ENCODE assay signal across 6 cellular contexts in genomic region chr16:30996324-30996999, GRCh38. TPM values are rescaled to one million over a fixed set of nuclear protein-coding genes. Genes with fewer than 3 reads are reported as not detected.
A peak's percentile ranks its signal among the peaks of the same experiment; 100 is the strongest.
DNase-seq lines count a peak whose midpoint lies in the region; ATAC-seq and TF ChIP-seq lines count a peak whose summit lies in the region.

No MANE protein-coding gene starts in this region.

- CTCF ChIA-PET in A673 (lab: Charles Lee): interaction anchor here (1.0 kb wide), 1 partner anchor 12 kb away, joined by 5 read pairs; the partner anchor contains the start of gene HSD3B7

- H3K4me3 ChIP-seq in A673 (ENCODE audit: low read depth, low read length, poor library complexity, severe bottlenecking) (peak overlapping the region; percentile 50), MM.1S (ENCODE audit: low read length) (peak overlapping the region; percentile 54), urinary bladder (ENCODE audit: low read depth, low read length) (peak overlapping the region; percentile 49)

- H2AFZ ChIP-seq in MM.1S (ENCODE audit: low read length): peak overlapping the region; percentile 89

- peak overlapping the region; percentile 90 for H3K4me2 ChIP-seq in MM.1S (ENCODE audit: low read depth, low read length)

- H4K20me1 ChIP-seq in MM.1S (ENCODE audit: insufficient read depth, low read length): no peaks in the 10 kb centered on the region

- H3K27me3 ChIP-seq in A673 (replicated peaks; ENCODE audit: insufficient read depth, low read depth, low read length, poor library complexity): no peaks in the 10 kb centered on the region
- H3K27me3 ChIP-seq in MM.1S (replicated peaks; ENCODE audit: insufficient read depth, low read length): peaks cover 52% of the 10 kb centered on the region

- H3K4me1 ChIP-seq in A673 (ENCODE audit: insufficient read depth, low read length, poor library complexity, severe bottlenecking): no peaks in the 10 kb centered on the region
- peaks cover 7% of the 10 kb centered on the region; the same call in 1 of the 2 replicates for H3K4me1 ChIP-seq in MM.1S (ENCODE audit: low read length)
- no peaks in the 10 kb centered on the region for H3K4me1 ChIP-seq in urinary bladder (ENCODE audit: insufficient read depth)

- TF ChIP-seq CTCF in A673 (conservative IDR thresholded peaks at IDR 0.05; ENCODE audit: low read depth, low read length): no peak
- TF ChIP-seq CTCF in MM.1S (IDR thresholded peaks at IDR 0.05; ENCODE audit: low read length): no peak

- H3K79me2 ChIP-seq in MM.1S (ENCODE audit: low read length): no peaks in the 10 kb centered on the region

- no peaks in the 10 kb centered on the region for H3K36me3 ChIP-seq in A673 (ENCODE audit: insufficient read depth, low read length, poor library complexity, severe bottlenecking)
- H3K36me3 ChIP-seq in MM.1S (replicated peaks; ENCODE audit: insufficient read depth, low read length): no peaks in the 10 kb centered on the region
- no peaks in the 10 kb centered on the region for H3K36me3 ChIP-seq in urinary bladder (ENCODE audit: insufficient read depth)

- intact Hi-C loops in A673 (cut with micrococcal nuclease; ENCODE audit: unreplicated experiment): loop anchor here (5.0 kb wide), 1 partner anchor 146 kb away; no protein-coding TSS in a partner anchor
- intact Hi-C loops in left cardiac atrium (cut with DNase I): loop anchor here in 1 of 2 donors (5.0 kb wide), 1 partner anchor 36 kb away; the partner anchor contains the start of gene STX4

- BruUV-seq in A673 (replicated peaks; lab: Mats Ljungman, UMichigan): no TSS peak

- H3K27ac ChIP-seq in A673 (ENCODE audit: low read depth, low read length, poor library complexity, severe bottlenecking) (no peak overlapping the region), MM.1S (ENCODE audit: low read length) (no peak overlapping the region), urinary bladder (ENCODE audit: low read depth) (no peak overlapping the region)

- no peaks in the 10 kb centered on the region for H3K9me2 ChIP-seq in MM.1S (replicated peaks; ENCODE audit: insufficient read depth, low read length)

- 27% methylated on average over 25 of the region's 25 CpGs for WGBS in urinary bladder

- POLR2A ChIA-PET in A673 (lab: Charles Lee; ENCODE audit: low non-redundant PET): no interaction called here

- H3K9me3 ChIP-seq in A673 (ENCODE audit: low read depth, low read length, poor library complexity, severe bottlenecking) (no peaks in the 10 kb centered on the region), MM.1S (replicated peaks; ENCODE audit: insufficient read depth, low read length) (no peaks in the 10 kb centered on the region)

- ATAC-seq in left cardiac atrium: peak; percentile 12 to 26

- no peak overlapping the region; the same call in 1 of the 2 replicates for H3K9ac ChIP-seq in MM.1S (ENCODE audit: low read length)

- no peaks in the 10 kb centered on the region for H3F3A ChIP-seq in MM.1S (ENCODE audit: insufficient read depth, low read length)

- DNase-seq in A673 (ENCODE audit: low spot score): no peak
- no peak for DNase-seq in MM.1S
- peak; percentile 59 for DNase-seq in left cardiac atrium
- DNase-seq in NCI-H2029 treated with DMSO at 0.1 percent for 48 hours (lab: John Stamatoyannopoulos, UW): no peak
- no peak for DNase-seq in hippocampal formation (lab: John Stamatoyannopoulos, UW)

RNA-seq across cellular contexts. Expression of gene HSD3B7, which starts 11.5 kb away (rescaled TPM):
- 0.85 and 0.95 TPM in 2 replicates for total RNA-seq in A673 (2021)
- total RNA-seq in left cardiac atrium: 1 to 10 TPM; 9.8 to 10.0 TPM
- total RNA-seq in urinary bladder: 11.0 TPM
- 20.3 TPM for polyA plus RNA-seq in urinary bladder

RNA-seq across cellular contexts. Expression of gene STX1B, which starts 14.0 kb away (rescaled TPM):
- 0.62 and 1.1 TPM in 2 replicates for total RNA-seq in A673 (2021)
- total RNA-seq in left cardiac atrium: 1 to 10 TPM; 1.1 to 1.2 TPM
- 0.74 TPM for total RNA-seq in urinary bladder
- polyA plus RNA-seq in urinary bladder: 0.47 TPM

RNA-seq across cellular contexts. Expression of gene STX4, which starts 36.9 kb away (rescaled TPM):
- total RNA-seq in A673 (2021) (31.2 and 35.1 TPM in 2 replicates), left cardiac atrium (10 to 100 TPM; 45.8 to 53.4 TPM), urinary bladder (18.0 TPM)
- 68.2 TPM for polyA plus RNA-seq in urinary bladder

RNA-seq across cellular contexts. Expression of gene SETD1A, which starts 38.9 kb away (rescaled TPM):
- 31.4 and 37.1 TPM in 2 replicates for total RNA-seq in A673 (2021)
- 10 to 100 TPM in 1 of 2 donors, 1 to 10 TPM in 1; 9.2 to 10.9 TPM for total RNA-seq in left cardiac atrium
- 2.9 TPM for total RNA-seq in urinary bladder
- polyA plus RNA-seq in urinary bladder: 14.6 TPM

RNA-seq across cellular contexts. Expression of gene ORAI3, which starts 47.6 kb away (rescaled TPM):
- total RNA-seq in A673 (2021) (2.1 and 4.3 TPM in 2 replicates), left cardiac atrium (10 to 100 TPM in 1 of 2 donors, 1 to 10 TPM in 1; 8.8 to 14.2 TPM), urinary bladder (16.7 TPM)
- polyA plus RNA-seq in urinary bladder: 39.7 TPM
